9 cellular contexts compared by ENCODE assay signal in the genomic region with DNA sequence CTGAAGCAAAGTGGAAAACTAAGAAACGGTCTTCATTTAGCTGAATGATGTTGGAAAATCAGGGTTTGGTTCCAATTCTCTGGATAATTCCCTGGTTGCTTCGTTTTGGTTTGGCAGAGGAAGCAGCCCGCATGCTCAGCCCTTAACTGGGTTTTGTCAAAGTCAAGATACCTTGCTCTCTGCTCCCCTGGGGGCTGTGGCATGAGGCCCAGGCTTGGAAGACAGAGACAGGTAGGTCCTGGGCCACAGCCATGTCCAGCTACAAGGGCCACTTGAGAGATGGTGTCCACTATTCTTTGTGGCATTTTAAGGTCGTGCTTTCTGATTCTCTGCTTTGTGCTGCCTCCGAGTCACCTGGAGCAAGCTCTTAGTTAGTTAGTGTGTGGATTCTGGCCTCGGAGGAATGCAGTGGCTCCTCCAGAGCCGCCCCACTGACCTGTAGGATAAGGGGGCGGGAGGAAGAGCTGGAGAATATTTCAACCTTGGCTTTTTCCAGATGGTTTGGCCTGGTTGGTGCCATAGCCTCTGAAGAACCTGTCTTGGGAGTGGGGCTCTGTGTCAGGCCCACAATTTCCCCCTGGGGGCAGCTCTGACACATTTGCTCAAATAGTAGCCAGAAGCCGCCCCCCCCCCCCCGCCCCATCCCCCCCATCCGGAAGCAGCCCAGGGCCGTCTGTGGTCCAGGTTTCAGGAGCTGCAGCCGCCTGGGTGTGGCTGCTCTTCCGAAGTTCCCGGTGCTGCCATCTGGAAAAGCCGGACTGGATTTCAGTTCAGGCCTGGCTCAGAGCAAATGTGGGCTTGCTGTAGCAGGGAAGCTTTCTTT.
DNase-seq lines count a peak whose midpoint lies in the region; ATAC-seq and TF ChIP-seq lines count a peak whose summit lies in the region.
"Had no signal": no experiment of that assay in that cellular context is flagged by ENCODE, and none has a peak within 500 bp of the region (broad histone marks: within the 10 kb centered on the region; RNA-seq: fewer than 3 reads in every experiment).

No MANE protein-coding gene starts in this region.

- in situ Hi-C loops in GM23248 (cut with MboI) = no loop called here

- 48 to 59% methylated on average over 11 to 12 of the region's 16 CpGs for WGBS in GM23248 (ENCODE audit: low coverage in 1 of 2, low lambda C conversion rate in 2 of 2, missing lambda C conversion rate in 2 of 2), 2 experiments
- 49 to 59% methylated on average over 8 of the region's 16 CpGs for WGBS in esophagus squamous epithelium, 2 donors

- H3K4me2 ChIP-seq in GM23248 (ENCODE audit: unreplicated experiment) = no peak overlapping the region

- H3K27me3 ChIP-seq in GM23248 (replicated peaks; ENCODE audit: insufficient read depth) = no peaks in the 10 kb centered on the region
- no peaks in the 10 kb centered on the region for H3K27me3 ChIP-seq in esophagus squamous epithelium

- no peaks in the 10 kb centered on the region for H4K20me1 ChIP-seq in GM23248 (ENCODE audit: insufficient read depth)

- no peak overlapping the region for H2AFZ ChIP-seq in GM23248

- no peak for TF ChIP-seq POLR2A in esophagus squamous epithelium (IDR thresholded peaks at IDR 0.05)

- no peak overlapping the region for H3K9ac ChIP-seq in GM23248

- peak; percentile 25 for DNase-seq in AG08396 (ENCODE audit: low spot score)
- peak; percentile 50 for DNase-seq in GM23248
- DNase-seq in NCI-H82 (lab: John Stamatoyannopoulos, UW) = peak; percentile 52
- DNase-seq in fibroblast of peridontal ligament (ENCODE audit: extremely low read depth) = peak; percentile 30
- no peak for DNase-seq in esophagus squamous epithelium (lab: John Stamatoyannopoulos, UW)
- no peak for DNase-seq in omental fat pad (ENCODE audit: low spot score)
- DNase-seq: activated CD8-positive, alpha-beta memory T cell treated with anti-CD3 and anti-CD28 coated beads for 24 hours had no signal

- H3K4me3 ChIP-seq in GM23248 (no peak overlapping the region), esophagus squamous epithelium (no peak overlapping the region)

- H3K9me2 ChIP-seq in GM23248 (ENCODE audit: insufficient read depth) = no peaks in the 10 kb centered on the region

- no peak for ATAC-seq in GM19463 (IDR thresholded peaks at IDR 0.05; ENCODE audit: unreplicated experiment)
- ATAC-seq in HG03159 (IDR thresholded peaks at IDR 0.05; ENCODE audit: unreplicated experiment) = no peak
- ATAC-seq in omental fat pad (ENCODE audit: low FRiP score) = no peak

- no peaks in the 10 kb centered on the region for H3K9me3 ChIP-seq in GM23248 (ENCODE audit: low read depth)
- H3K9me3 ChIP-seq in esophagus squamous epithelium = no peaks in the 10 kb centered on the region

- H3K36me3 ChIP-seq in GM23248 (ENCODE audit: low read depth) = no peaks in the 10 kb centered on the region
- H3K36me3 ChIP-seq in esophagus squamous epithelium = no peaks in the 10 kb centered on the region

- H3K27ac ChIP-seq in GM23248 (no peak overlapping the region), esophagus squamous epithelium (no peak overlapping the region)

- H3K4me1 ChIP-seq in GM23248 (ENCODE audit: insufficient read depth) = peaks cover 29% of the 10 kb centered on the region
- peaks cover 0 to 30% (median 0%) of the 10 kb centered on the region in 3 donors for H3K4me1 ChIP-seq in esophagus squamous epithelium

- no peaks in the 10 kb centered on the region for H3K79me2 ChIP-seq in GM23248 (ENCODE audit: insufficient read depth)

- no peaks in the 10 kb centered on the region for H3F3A ChIP-seq in GM23248 (ENCODE audit: insufficient read depth)

- intact Hi-C loops in esophagus squamous epithelium (cut with DNase I) = no loop called here

- TF ChIP-seq CTCF in esophagus squamous epithelium (IDR thresholded peaks at IDR 0.05) (no peak), omental fat pad (IDR thresholded peaks at IDR 0.05) (no peak)

Comparison
In these comparisons a context has a peak if more than half of its experiments do, and no peak if none do; other contexts are left out.
1. DNase-seq: peak in AG08396 (single experiment), GM23248 (single experiment), NCI-H82 (single experiment) and fibroblast of peridontal ligament (single experiment); none in esophagus squamous epithelium (single experiment) and omental fat pad (single experiment).